Comparison of ENCODE assay signal across 16 cellular contexts in genomic region chr3:104886220-104886995, GRCh38.
DNase-seq lines count a peak whose midpoint lies in the region; ATAC-seq and TF ChIP-seq lines count a peak whose summit lies in the region.
"Had no signal": no experiment of that assay in that cellular context is flagged by ENCODE, and none has a peak within 500 bp of the region (broad histone marks: within the 10 kb centered on the region; RNA-seq: fewer than 3 reads in every experiment).

No MANE protein-coding gene starts in this region.

- ATAC-seq in HG03442 (IDR thresholded peaks at IDR 0.05; ENCODE audit: unreplicated experiment), result peak; percentile 38
- ATAC-seq: mucosa of descending colon had no signal

- H3K27ac ChIP-seq in WERI-Rb-1 (no peak overlapping the region), thyroid gland (no peak overlapping the region)
- H3K27ac ChIP-seq: ovary, RWPE1 had no signal

- H3K4me1 ChIP-seq in thyroid gland, result no peaks in the 10 kb centered on the region

- no peaks in the 10 kb centered on the region for H3K9me3 ChIP-seq in WERI-Rb-1 (ENCODE audit: severe bottlenecking)
- no peaks in the 10 kb centered on the region for H3K9me3 ChIP-seq in thyroid gland
- H3K9me3 ChIP-seq: mucosa of descending colon, ovary had no signal

- no peak for TF ChIP-seq POLR2A in thyroid gland (IDR thresholded peaks at IDR 0.05)

- peak; percentile 26 for DNase-seq in AG20443 (ENCODE audit: low spot score)
- DNase-seq in SIG-M5 (lab: John Stamatoyannopoulos, UW), result peak; percentile 41
- DNase-seq in fibroblast of the aortic adventitia (ENCODE audit: low read depth), result peak; percentile 38
- no peak for DNase-seq in T-helper 2 cell
- no peak for DNase-seq in WERI-Rb-1
- no peak for DNase-seq in activated CD4-positive, alpha-beta T cell treated with anti-CD3 and anti-CD28 coated beads, Interleukin-2, amount 50 U/mL, for 4 hours
- no peak for DNase-seq in thyroid gland
- DNase-seq: activated CD4-positive, alpha-beta memory T cell treated with anti-CD3 and anti-CD28 coated beads for 36 hours; aorta; foreskin melanocyte; mucosa of descending colon; NCI-H1417; ovary; T-helper 9 cell had no signal

- H3K36me3 ChIP-seq in WERI-Rb-1 (no peaks in the 10 kb centered on the region), thyroid gland (no peaks in the 10 kb centered on the region)
- H3K36me3 ChIP-seq: ovary had no signal

- TF ChIP-seq CTCF in fibroblast of the aortic adventitia (IDR thresholded peaks at IDR 0.05; ENCODE audit: insufficient read depth, low read length) (no peak), WERI-Rb-1 (IDR thresholded peaks at IDR 0.05; ENCODE audit: low read depth, low read length) (no peak), thyroid gland (IDR thresholded peaks at IDR 0.05) (no peak)

- H3K4me3 ChIP-seq in fibroblast of the aortic adventitia (ENCODE audit: low read depth, low read length), result no peak overlapping the region
- H3K4me3 ChIP-seq in WERI-Rb-1 (ENCODE audit: low read depth, low read length), result no peak overlapping the region
- no peak overlapping the region for H3K4me3 ChIP-seq in thyroid gland (replicated peaks in 1 of 3)
- H3K4me3 ChIP-seq: mucosa of descending colon, ovary had no signal

- H3K27me3 ChIP-seq in WERI-Rb-1 (ENCODE audit: insufficient read depth, low read depth, severe bottlenecking), result no peaks in the 10 kb centered on the region
- H3K27me3 ChIP-seq in thyroid gland, result no peaks in the 10 kb centered on the region
- H3K27me3 ChIP-seq: ovary had no signal

- 92 to 95% methylated on average over 4 of the region's 4 CpGs for WGBS in thyroid gland, 2 donors

- intact Hi-C loops in thyroid gland (cut with DNase I), result no loop called here

Comparison
In these comparisons a context has a peak if more than half of its experiments do, and no peak if none do; other contexts are left out.
1. DNase-seq: peak in AG20443 (single experiment), SIG-M5 (single experiment) and fibroblast of the aortic adventitia (single experiment); none in T-helper 2 cell (0 of 5), WERI-Rb-1 (single experiment), activated CD4-positive, alpha-beta T cell treated with anti-CD3 and anti-CD28 coated beads, Interleukin-2, amount 50 U/mL, for 4 hours (0 of 2) and thyroid gland (0 of 2).